In the genomic region with DNA sequence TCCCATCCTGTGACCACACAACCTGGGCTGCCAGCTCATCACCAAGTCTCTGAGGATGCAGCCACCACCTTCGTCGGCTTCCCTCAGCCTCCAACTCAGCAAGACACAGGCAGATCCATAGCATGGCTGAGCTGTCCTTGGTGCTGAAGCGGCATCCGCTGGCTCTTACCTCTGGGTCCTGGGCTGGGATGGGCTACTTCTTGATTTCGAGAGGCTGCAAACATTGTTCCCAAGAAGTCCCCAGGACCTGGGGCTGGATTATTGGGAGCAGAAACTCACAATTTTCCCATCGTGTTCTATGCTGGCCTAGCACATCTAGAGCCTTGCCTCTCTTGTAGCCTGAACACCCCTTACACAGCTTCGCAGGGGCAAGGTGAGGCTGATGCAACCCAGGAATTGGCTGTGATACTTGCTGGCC, we compare ENCODE assay signal across 9 cellular contexts. TPM values are rescaled to one million over a fixed set of nuclear protein-coding genes. Genes with fewer than 3 reads are reported as not detected.
A peak's percentile ranks its signal among the peaks of the same experiment; 100 is the strongest.
DNase-seq lines count a peak whose midpoint lies in the region; TF ChIP-seq lines count a peak whose summit lies in the region.
"Had no signal": no experiment of that assay in that cellular context is flagged by ENCODE, and none has a peak within 500 bp of the region (broad histone marks: within the 10 kb centered on the region; RNA-seq: fewer than 3 reads in every experiment).

No MANE protein-coding gene starts in this region.

- H3K4me3 ChIP-seq in astrocyte of the cerebellum (ENCODE audit: low read depth, low read length) (no peak overlapping the region), liver (ENCODE audit: low read depth in 1 of 3, low read length in 3 of 3) (no peak overlapping the region)

- H3K27me3 ChIP-seq in liver (ENCODE audit: control insufficient read depth in 4 of 4, insufficient read depth in 4 of 4, low read length in 3 of 4), result peaks cover 0 to 15% (median 4%) of the 10 kb centered on the region in 4 donors

- TF ChIP-seq CTCF in astrocyte of the cerebellum (IDR thresholded peaks at IDR 0.05; ENCODE audit: low read depth, low read length, missing control alignments), result no peak
- no peak for TF ChIP-seq CTCF in liver (IDR thresholded peaks at IDR 0.05; ENCODE audit: low read depth, low read length, missing input control)

- TF ChIP-seq RAD21 in liver (IDR thresholded peaks at IDR 0.05), result no peak

- H3K36me3 ChIP-seq in liver (ENCODE audit: control insufficient read depth in 4 of 4, insufficient read depth in 3 of 4, low read depth in 1 of 4, low read length in 3 of 4), result no peaks in the 10 kb centered on the region

- no peak overlapping the region for H3K27ac ChIP-seq in liver (ENCODE audit: low read depth in 1 of 2, low read length in 2 of 2)

- H3K9ac ChIP-seq in liver (ENCODE audit: low read depth in 1 of 2, low read length in 2 of 2), result no peak overlapping the region

- in situ Hi-C loops in astrocyte of the cerebellum (cut with HindIII; ENCODE audit: low sequenced_read_pairs), result no loop called here

- WGBS in liver, result 23% methylated on average over 7 of the region's 7 CpGs

- DNase-seq in AML-193 (lab: John Stamatoyannopoulos, UW) (peak; percentile 16 to 24), KG1 (lab: John Stamatoyannopoulos, UW) (peak; percentile 38), astrocyte of the cerebellum (ENCODE audit: low read depth) (peak; percentile 47), activated gamma-delta T cell treated with Interleukin-2 at 50 U/mL for 16 hours (no peak), NCI-H146 (lab: John Stamatoyannopoulos, UW) (no peak), SKM-1 treated with dmso at 0.1 percent for 144 hours (lab: John Stamatoyannopoulos, UW; ENCODE audit: unreplicated experiment) (no peak), SKM-1 (lab: John Stamatoyannopoulos, UW; ENCODE audit: unreplicated experiment) (no peak)

- H3K4me1 ChIP-seq in liver (ENCODE audit: control insufficient read depth in 4 of 4, insufficient read depth in 4 of 4, low read length in 3 of 4), result no peaks in the 10 kb centered on the region

- H3K9me3 ChIP-seq in liver (ENCODE audit: control insufficient read depth in 4 of 4, low read length in 3 of 4), result peaks cover 0 to 2% (median 0%) of the 10 kb centered on the region in 4 donors

TF ChIP-seq in liver, 16 proteins besides CTCF, POLR2A, EP300 and RAD21:
- TF ChIP-seq FOXA1 (IDR thresholded peaks at IDR 0.05), result no peak
- TF ChIP-seq, protein P1, sequence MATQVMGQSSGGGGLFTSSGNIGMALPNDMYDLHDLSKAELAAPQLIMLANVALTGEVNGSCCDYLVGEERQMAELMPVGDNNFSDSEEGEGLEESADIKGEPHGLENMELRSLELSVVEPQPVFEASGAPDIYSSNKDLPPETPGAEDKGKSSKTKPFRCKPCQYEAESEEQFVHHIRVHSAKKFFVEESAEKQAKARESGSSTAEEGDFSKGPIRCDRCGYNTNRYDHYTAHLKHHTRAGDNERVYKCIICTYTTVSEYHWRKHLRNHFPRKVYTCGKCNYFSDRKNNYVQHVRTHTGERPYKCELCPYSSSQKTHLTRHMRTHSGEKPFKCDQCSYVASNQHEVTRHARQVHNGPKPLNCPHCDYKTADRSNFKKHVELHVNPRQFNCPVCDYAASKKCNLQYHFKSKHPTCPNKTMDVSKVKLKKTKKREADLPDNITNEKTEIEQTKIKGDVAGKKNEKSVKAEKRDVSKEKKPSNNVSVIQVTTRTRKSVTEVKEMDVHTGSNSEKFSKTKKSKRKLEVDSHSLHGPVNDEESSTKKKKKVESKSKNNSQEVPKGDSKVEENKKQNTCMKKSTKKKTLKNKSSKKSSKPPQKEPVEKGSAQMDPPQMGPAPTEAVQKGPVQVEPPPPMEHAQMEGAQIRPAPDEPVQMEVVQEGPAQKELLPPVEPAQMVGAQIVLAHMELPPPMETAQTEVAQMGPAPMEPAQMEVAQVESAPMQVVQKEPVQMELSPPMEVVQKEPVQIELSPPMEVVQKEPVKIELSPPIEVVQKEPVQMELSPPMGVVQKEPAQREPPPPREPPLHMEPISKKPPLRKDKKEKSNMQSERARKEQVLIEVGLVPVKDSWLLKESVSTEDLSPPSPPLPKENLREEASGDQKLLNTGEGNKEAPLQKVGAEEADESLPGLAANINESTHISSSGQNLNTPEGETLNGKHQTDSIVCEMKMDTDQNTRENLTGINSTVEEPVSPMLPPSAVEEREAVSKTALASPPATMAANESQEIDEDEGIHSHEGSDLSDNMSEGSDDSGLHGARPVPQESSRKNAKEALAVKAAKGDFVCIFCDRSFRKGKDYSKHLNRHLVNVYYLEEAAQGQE (IDR thresholded peaks at IDR 0.05), result peak; percentile 99

RNA-seq across cellular contexts. Expression of a gene that starts 24.9 kb away (rescaled TPM):
- total RNA-seq in liver, result 100 to 1,000 TPM in 1 of 2 donors, 10 to 100 TPM in 1; 73.0 to 113 TPM
- 100 to 1,000 TPM in 1 of 2 donors, 10 to 100 TPM in 1; 76.2 to 243 TPM for polyA plus RNA-seq in liver
- total RNA-seq: activated naive CD4-positive, alpha-beta T cell treated with anti-CD3 and anti-CD28 coated beads, Interleukin-2, amount 50 U/mL, for 72 hours had no signal

RNA-seq across cellular contexts. Expression of a gene that starts 31.9 kb away (rescaled TPM):
- total RNA-seq in liver, result 100 to 1,000 TPM in 1 of 2 donors, 10 to 100 TPM in 1; 57.6 to 151 TPM
- polyA plus RNA-seq in liver, result 100 to 1,000 TPM in 1 of 2 donors, 10 to 100 TPM in 1; 52.9 to 242 TPM
- total RNA-seq: activated naive CD4-positive, alpha-beta T cell treated with anti-CD3 and anti-CD28 coated beads, Interleukin-2, amount 50 U/mL, for 72 hours had no signal

RNA-seq across cellular contexts. Expression of a gene that starts 41.5 kb away (rescaled TPM):
- total RNA-seq in liver, result 100 to 1,000 TPM; 112 to 174 TPM
- polyA plus RNA-seq in liver, result 100 to 1,000 TPM in 1 of 2 donors, 10 to 100 TPM in 1; 93.9 to 335 TPM
- total RNA-seq: activated naive CD4-positive, alpha-beta T cell treated with anti-CD3 and anti-CD28 coated beads, Interleukin-2, amount 50 U/mL, for 72 hours had no signal

RNA-seq across cellular contexts. Expression of a gene that starts 48.2 kb away (rescaled TPM):
- total RNA-seq in liver, result not detected
- polyA plus RNA-seq in liver, result not detected
- total RNA-seq: activated naive CD4-positive, alpha-beta T cell treated with anti-CD3 and anti-CD28 coated beads, Interleukin-2, amount 50 U/mL, for 72 hours had no signal

Comparison
In these comparisons a context has a peak if more than half of its experiments do, and no peak if none do; other contexts are left out.
1. DNase-seq: peak in AML-193 (2 of 2), KG1 (single experiment) and astrocyte of the cerebellum (single experiment); none in activated gamma-delta T cell treated with Interleukin-2 at 50 U/mL for 16 hours (single experiment), NCI-H146 (single experiment), SKM-1 treated with dmso at 0.1 percent for 144 hours (single experiment) and SKM-1 (single experiment).